In the genomic region with DNA sequence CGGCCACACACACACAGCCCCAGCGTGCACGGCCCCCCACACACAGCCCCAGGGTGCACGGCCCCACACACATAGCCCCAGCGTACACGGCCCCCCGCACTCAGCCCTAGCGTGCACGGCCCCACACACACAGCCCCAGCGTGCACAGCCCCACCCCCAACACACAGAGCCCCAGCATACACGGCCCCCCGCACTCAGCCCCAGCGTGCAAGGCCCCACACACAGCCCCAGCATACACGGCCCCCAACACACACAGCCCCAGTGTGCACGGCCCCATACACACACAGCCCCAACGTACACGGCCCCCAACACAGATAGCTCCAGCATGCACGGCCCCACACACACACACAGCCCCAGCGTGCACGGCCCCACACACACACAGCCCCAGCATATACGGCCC, we compare ENCODE assay signal across 26 cellular contexts. TPM values are rescaled to one million over a fixed set of nuclear protein-coding genes. Genes with fewer than 3 reads are reported as not detected.
DNase-seq lines count a peak whose midpoint lies in the region; TF ChIP-seq lines count a peak whose summit lies in the region.
"Had no signal": no experiment of that assay in that cellular context is flagged by ENCODE, and none has a peak within 500 bp of the region (broad histone marks: within the 10 kb centered on the region; RNA-seq: fewer than 3 reads in every experiment).

No MANE protein-coding gene starts in this region.

- peaks cover 40 to 64% (median 49%) of the 10 kb centered on the region in 11 experiments for H3K36me3 ChIP-seq in BLaER1 treated with 17β-estradiol and CSF1 and Interleukin-3, amounts not matched to agents 10 nM and 100 nM
- H3K36me3 ChIP-seq in Loucy (ENCODE audit: insufficient read depth, low read length) = peaks cover 31% of the 10 kb centered on the region; the same call in 1 of the 2 replicates
- peaks cover 3% of the 10 kb centered on the region for H3K36me3 ChIP-seq in A673 (ENCODE audit: insufficient read depth, low read length, poor library complexity, severe bottlenecking)
- H3K36me3 ChIP-seq: SJSA1 had no signal

- H3K27ac Mint-ChIP-seq in nephron progenitor cell = peak overlapping the region; percentile 82

- H3K27me3 Mint-ChIP-seq in nephron progenitor cell (ENCODE audit: low read depth, poor library complexity) = peaks cover 3% of the 10 kb centered on the region
- H3K27me3 Mint-ChIP-seq: CD4-positive, alpha-beta memory T cell; T-cell had no signal

- peaks cover 0 to 33% (median 23%) of the 10 kb centered on the region in 11 experiments; a peak in 18 of 22 replicates for H3K9me3 ChIP-seq in BLaER1 treated with 17β-estradiol and CSF1 and Interleukin-3, amounts not matched to agents 10 nM and 100 nM (replicated peaks in 1 of 11)
- H3K9me3 ChIP-seq in Loucy (ENCODE audit: insufficient read depth, low read depth, low read length) = no peaks in the 10 kb centered on the region
- H3K9me3 ChIP-seq in A673 (ENCODE audit: low read depth, low read length, poor library complexity, severe bottlenecking) = no peaks in the 10 kb centered on the region
- H3K9me3 ChIP-seq: pancreas, Peyer's patch, SJSA1 had no signal

- POLR2A ChIA-PET in A673 (lab: Charles Lee; ENCODE audit: low non-redundant PET) = no interaction called here

- no peaks in the 10 kb centered on the region for H3F3A ChIP-seq in Loucy (ENCODE audit: low read depth)

- peaks cover 22% of the 10 kb centered on the region for H3K9me3 Mint-ChIP-seq in nephron progenitor cell

- peak overlapping the region; percentile 66 to 92 (median 86) for H3K4me2 ChIP-seq in BLaER1 treated with 17β-estradiol and CSF1 and Interleukin-3, amounts not matched to agents 10 nM and 100 nM
- H3K4me2 ChIP-seq in Loucy (ENCODE audit: low read depth, low read length, poor library complexity, severe bottlenecking) = peak overlapping the region; percentile 68

- peaks cover 38% of the 10 kb centered on the region for H3K36me3 Mint-ChIP-seq in nephron progenitor cell (ENCODE audit: low read depth)

- peak overlapping the region in 9 of 10 experiments; percentile 30 to 53 (median 44); a peak in 10 of 20 replicates for H3K4me3 ChIP-seq in BLaER1 treated with 17β-estradiol and CSF1 and Interleukin-3, amounts not matched to agents 10 nM and 100 nM
- H3K4me3 ChIP-seq in Loucy (ENCODE audit: low read length, poor library complexity, severe bottlenecking) (peak overlapping the region; percentile 35), fibroblast of mammary gland (ENCODE audit: control insufficient read depth, low read depth, low read length) (peak overlapping the region; percentile 6), A673 (ENCODE audit: low read depth, low read length, poor library complexity, severe bottlenecking) (no peak overlapping the region)
- H3K4me3 ChIP-seq: HAP-1, pancreas, Peyer's patch, SJSA1 had no signal

- BruUV-seq in A673 (replicated peaks; lab: Mats Ljungman, UMichigan) = no TSS peak

- CTCF ChIA-PET in A673 (lab: Charles Lee) = no interaction called here

- no peak for TF ChIP-seq CTCF in Loucy (conservative IDR thresholded peaks at IDR 0.05; ENCODE audit: low read length)
- TF ChIP-seq CTCF in fibroblast of mammary gland (conservative IDR thresholded peaks at IDR 0.05; ENCODE audit: control insufficient read depth, insufficient read depth, low read depth, low read length) = no peak
- TF ChIP-seq CTCF in nephron progenitor cell (IDR thresholded peaks at IDR 0.05) = no peak
- TF ChIP-seq CTCF in A673 (conservative IDR thresholded peaks at IDR 0.05; ENCODE audit: low read depth, low read length) = no peak

- H3K4me1 Mint-ChIP-seq in nephron progenitor cell = peaks cover 35% of the 10 kb centered on the region

- no peaks in the 10 kb centered on the region for H3K27me3 ChIP-seq in BLaER1 treated with 17β-estradiol and CSF1 and Interleukin-3, amounts not matched to agents 10 nM and 100 nM
- H3K27me3 ChIP-seq in Loucy (ENCODE audit: insufficient read depth, low read length, poor library complexity, severe bottlenecking) = no peaks in the 10 kb centered on the region
- no peaks in the 10 kb centered on the region for H3K27me3 ChIP-seq in A673 (replicated peaks; ENCODE audit: insufficient read depth, low read depth, low read length, poor library complexity)
- H3K27me3 ChIP-seq: dorsolateral prefrontal cortex, pancreas, Peyer's patch, SJSA1 had no signal

- DNase-seq in fibroblast of mammary gland (ENCODE audit: low read depth) = no peak
- DNase-seq in nephron progenitor cell = no peak
- no peak for DNase-seq in GM19240 (ENCODE audit: insufficient read length, low spot score)
- no peak for DNase-seq in NCI-H187 treated with DMSO at 0.1 percent for 48 hours (lab: John Stamatoyannopoulos, UW)
- DNase-seq in A673 (ENCODE audit: low spot score) = no peak
- DNase-seq in substantia nigra (lab: John Stamatoyannopoulos, UW) = no peak
- DNase-seq: activated CD4-positive, alpha-beta T cell treated with anti-CD3 and anti-CD28 coated beads, Interleukin-2, amount 50 U/mL, for 48 hours; activated CD4-positive, CD25-positive, alpha-beta regulatory T cell; activated naive CD4-positive, alpha-beta T cell treated with anti-CD3 and anti-CD28 coated beads, Interleukin-2, amount 50 U/mL, for 16 hours; CD4-positive, alpha-beta memory T cell; EL; left ventricle myocardium superior; MM.1S; NCI-H1417; NCI-H2081 treated with DMSO at 0.1 percent for 48 hours; NCI-H226; NCI-H69; stimulated activated CD4-positive, alpha-beta T cell treated with anti-CD3 and anti-CD28 coated beads, Interleukin-4, amount 100 ng/mL, for 24 hours had no signal

- H3K4me3 Mint-ChIP-seq in nephron progenitor cell = no peak overlapping the region

- H3K27ac ChIP-seq in BLaER1 treated with 17β-estradiol and CSF1 and Interleukin-3, amounts not matched to agents 10 nM and 100 nM = peak overlapping the region in 8 of 11 experiments; percentile 52 to 74 (median 67); a peak in 11 of 22 replicates
- H3K27ac ChIP-seq in A673 (ENCODE audit: low read depth, low read length, poor library complexity, severe bottlenecking) (no peak overlapping the region), substantia nigra (ENCODE audit: low read depth, low read length, poor library complexity, severe bottlenecking) (no peak overlapping the region)
- H3K27ac ChIP-seq: pancreas, SJSA1 had no signal

- intact Hi-C loops in A673 (cut with micrococcal nuclease; ENCODE audit: unreplicated experiment) = no loop called here

- peaks cover 64% of the 10 kb centered on the region for H3K79me2 ChIP-seq in Loucy (ENCODE audit: insufficient read depth, low read length)

- H3K9me2 ChIP-seq in Loucy (replicated peaks; ENCODE audit: low read depth, low read length) = no peaks in the 10 kb centered on the region

- H3K4me1 ChIP-seq in BLaER1 treated with 17β-estradiol and CSF1 and Interleukin-3, amounts not matched to agents 10 nM and 100 nM = peaks cover 28 to 46% (median 33%) of the 10 kb centered on the region in 10 experiments
- H3K4me1 ChIP-seq in Loucy (ENCODE audit: insufficient read depth, low read length, poor library complexity, severe bottlenecking) = peaks cover 21% of the 10 kb centered on the region
- no peaks in the 10 kb centered on the region for H3K4me1 ChIP-seq in A673 (ENCODE audit: insufficient read depth, low read length, poor library complexity, severe bottlenecking)
- H3K4me1 ChIP-seq: HAP-1, pancreas, SJSA1 had no signal

- peak overlapping the region in 7 of 11 experiments; percentile 45 to 75 (median 61); a peak in 12 of 22 replicates for H3K9ac ChIP-seq in BLaER1 treated with 17β-estradiol and CSF1 and Interleukin-3, amounts not matched to agents 10 nM and 100 nM
- H3K9ac ChIP-seq in Loucy (ENCODE audit: low read depth, low read length, poor library complexity, severe bottlenecking) = peak overlapping the region; percentile 24

- H2AFZ ChIP-seq in Loucy (ENCODE audit: low read length) = no peak overlapping the region

- peaks cover 72 to 100% (median 99%) of the 10 kb centered on the region in 11 experiments for H4K20me1 ChIP-seq in BLaER1 treated with 17β-estradiol and CSF1 and Interleukin-3, amounts not matched to agents 10 nM and 100 nM
- peaks cover 48% of the 10 kb centered on the region for H4K20me1 ChIP-seq in Loucy (ENCODE audit: insufficient read depth, low read length, poor library complexity, severe bottlenecking)

RNA-seq across cellular contexts. Expression of gene GAK, which starts 17.6 kb away (rescaled TPM):
- 96.2 and 109 TPM in 2 replicates for total RNA-seq in A673 (2021)

RNA-seq across cellular contexts. Expression of gene TMEM175, which starts 17.7 kb away (rescaled TPM):
- total RNA-seq in A673 (2021) = 10.0 and 12.1 TPM in 2 replicates

RNA-seq across cellular contexts. Expression of gene DGKQ, which starts 58.8 kb away (rescaled TPM):
- total RNA-seq in A673 (2021) = 8.8 and 10.8 TPM in 2 replicates

Comparison
In these comparisons a context has a peak if more than half of its experiments do, and no peak if none do; other contexts are left out.
1. H3K27ac ChIP-seq: peak in BLaER1 treated with 17β-estradiol and CSF1 and Interleukin-3, amounts not matched to agents 10 nM and 100 nM (8 of 11); none in A673 (single experiment) and substantia nigra (single experiment).